ENCODE assay signal across 15 cellular contexts in the genomic region with DNA sequence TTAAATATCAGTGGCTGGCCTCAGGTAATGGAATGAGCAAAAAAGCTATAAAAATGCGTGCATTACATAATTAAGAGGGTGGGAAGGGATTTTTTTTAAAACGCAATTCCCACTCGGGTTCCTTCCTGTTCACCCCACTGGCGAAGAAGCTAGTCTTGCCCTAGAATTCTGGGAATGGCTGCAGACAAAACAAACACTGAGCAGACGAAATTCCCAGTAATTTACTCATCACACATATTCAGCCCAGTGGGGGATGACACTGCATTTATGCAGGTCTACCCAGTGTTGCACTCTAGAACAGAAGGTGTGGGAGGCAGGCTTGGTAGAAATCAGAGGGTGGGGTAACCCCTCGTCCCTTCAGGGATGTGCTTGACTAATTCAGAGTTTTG.
DNase-seq lines count a peak whose midpoint lies in the region; ATAC-seq, FAIRE-seq and TF ChIP-seq lines count a peak whose summit lies in the region.
"Had no signal": no experiment of that assay in that cellular context is flagged by ENCODE, and none has a peak within 500 bp of the region (broad histone marks: within the 10 kb centered on the region; RNA-seq: fewer than 3 reads in every experiment).

No MANE protein-coding gene starts in this region.

- peak overlapping the region; percentile 54 for H3K4me2 ChIP-seq in A549

- FAIRE-seq in A549 (lab: Jason Lieb, UNC), result no peak
- FAIRE-seq: endothelial cell of umbilical vein had no signal

- TF ChIP-seq EP300 in A549 (IDR thresholded peaks at IDR 0.05), result peak; percentile 81 to 88; a peak in 3 of 5 replicates

- H3K36me3 ChIP-seq in HEK293 (ENCODE audit: control insufficient read depth in 2 of 2, insufficient read depth in 1 of 2, low read length in 2 of 2) (no peaks in the 10 kb centered on the region), adipocyte (ENCODE audit: control insufficient read depth, insufficient read depth, low read length, severe bottlenecking) (peaks cover 6% of the 10 kb centered on the region), thyroid gland (peaks cover 0 to 3% of the 10 kb centered on the region in 2 donors)

- H3K4me3 ChIP-seq in A549 (no peak overlapping the region), HEK293 (ENCODE audit: low read depth, low read length) (no peak overlapping the region; the same call in none of the 2 replicates), adipocyte (ENCODE audit: low read length) (peak overlapping the region; percentile 22), thyroid gland (replicated peaks in 1 of 3) (no peak overlapping the region)

- 2% methylated on average over 6 of the region's 6 CpGs for WGBS in A549 (ENCODE audit: missing lambda C conversion rate)
- WGBS in thyroid gland, 2 donors, result 63 to 65% methylated on average over 6 of the region's 6 CpGs

- DNase-seq in A549 (ENCODE audit: low read depth in 1 of 2, low spot score in 1 of 2) (peak; percentile 64 to 96), adipocyte (ENCODE audit: low read depth) (peak; percentile 47), iris pigment epithelial cell (ENCODE audit: low read depth) (peak; percentile 81), NCI-H1092 treated with DMSO at 0.1 percent for 48 hours (lab: John Stamatoyannopoulos, UW) (no peak), GOT3 (lab: John Stamatoyannopoulos, UW) (no peak), thyroid gland (no peak)
- no peak for DNase-seq in NK-92 treated with Interleukin-12 subunit alpha and Interleukin-12 subunit beta, amount 100 ng/mL, for 24 hours (lab: John Stamatoyannopoulos, UW)
- DNase-seq: activated CD4-positive, alpha-beta T cell treated with anti-CD3 and anti-CD28 coated beads for 1 hour; DMS 273 treated with DMSO at 0.1 percent for 48 hours; NCI-H345; stimulated activated naive CD8-positive, alpha-beta T cell treated with anti-CD3 and anti-CD28 coated beads, Interleukin-15, Interleukin-2, amounts not matched to agents 100 U/mL and 50 U/mL, for 24 hours had no signal

- H3K9ac ChIP-seq in adipocyte (ENCODE audit: low read length), result no peak overlapping the region

- POLR2A ChIA-PET in A549 (lab: Yijun Ruan, JAX), result interaction anchor here (2.9 kb wide), 1 partner anchor 40 kb away, joined by 27 read pairs; no protein-coding TSS in a partner anchor
- POLR2A ChIA-PET in HEK293 (lab: Yijun Ruan, JAX), result no interaction called here

- TF ChIP-seq RAD21 in A549 (conservative IDR thresholded peaks at IDR 0.05 in 1 of 2, IDR thresholded peaks at IDR 0.05 in 1 of 2), result peak; percentile 29 to 31

- intact Hi-C loops in thyroid gland (cut with DNase I), result no loop called here

- TF ChIP-seq CTCF in A549 (IDR thresholded peaks at IDR 0.05) (no peak), HEK293 (tag by site-specific recombination; IDR thresholded peaks at IDR 0.05) (no peak), thyroid gland (IDR thresholded peaks at IDR 0.05) (no peak)

- CTCF ChIA-PET in A549 (lab: Yijun Ruan, JAX), result interaction anchor here (1.1 to 1.4 kb wide), 2 partner anchors 32 to 40 kb away, joined by 3 to 4 read pairs; no protein-coding TSS in a partner anchor
- CTCF ChIA-PET in HEK293 (lab: Yijun Ruan, JAX), result no interaction called here

- no peaks in the 10 kb centered on the region for H3K27me3 ChIP-seq in adipocyte (replicated peaks; ENCODE audit: control insufficient read depth, insufficient read depth, low read length)
- H3K27me3 ChIP-seq in thyroid gland, result no peaks in the 10 kb centered on the region

- no peak for TF ChIP-seq POLR2A in A549 (IDR thresholded peaks at IDR 0.05; ENCODE audit: low read length)
- TF ChIP-seq POLR2A in thyroid gland (IDR thresholded peaks at IDR 0.05), result no peak

- peak; percentile 98 to 100 for ATAC-seq in A549
- ATAC-seq: activated naive CD4-positive, alpha-beta T cell treated with anti-CD3 and anti-CD28 coated beads, Interleukin-2, amount 50 U/mL, for 72 hours; natural killer cell treated with Interleukin-12 subunit alpha and Interleukin-12 subunit beta and Interleukin-15 and Interleukin-18, amount 100 ng/mL, for 72 hours; stimulated activated naive CD8-positive, alpha-beta T cell treated with anti-CD3 and anti-CD28 coated beads, Interleukin-15, Interleukin-2, amounts not matched to agents 100 U/mL and 50 U/mL, for 24 hours had no signal

- H3K9me3 ChIP-seq in A549 (peaks cover 21% of the 10 kb centered on the region), HEK293 (ENCODE audit: control insufficient read depth, insufficient read depth, low read depth, low read length) (no peaks in the 10 kb centered on the region; the same call in 1 of the 2 replicates), adipocyte (ENCODE audit: control insufficient read depth, low read length) (no peaks in the 10 kb centered on the region), thyroid gland (no peaks in the 10 kb centered on the region)

- H3K4me1 ChIP-seq in A549, result peaks cover 28% of the 10 kb centered on the region
- no peaks in the 10 kb centered on the region for H3K4me1 ChIP-seq in HEK293 (ENCODE audit: control insufficient read depth, insufficient read depth, low read length)
- H3K4me1 ChIP-seq in adipocyte (ENCODE audit: control insufficient read depth, insufficient read depth, low read length), result peaks cover 12% of the 10 kb centered on the region
- H3K4me1 ChIP-seq in thyroid gland, result no peaks in the 10 kb centered on the region

- peak overlapping the region; percentile 87 to 99 for H3K27ac ChIP-seq in A549
- H3K27ac ChIP-seq in HEK293 (ENCODE audit: extremely low read depth, low read depth, low read length), result no peak overlapping the region
- H3K27ac ChIP-seq in thyroid gland, result no peak overlapping the region

TF ChIP-seq in A549, 52 proteins besides CTCF, POLR2A, EP300 and RAD21 (continues in another document):
- TF ChIP-seq, protein P1, sequence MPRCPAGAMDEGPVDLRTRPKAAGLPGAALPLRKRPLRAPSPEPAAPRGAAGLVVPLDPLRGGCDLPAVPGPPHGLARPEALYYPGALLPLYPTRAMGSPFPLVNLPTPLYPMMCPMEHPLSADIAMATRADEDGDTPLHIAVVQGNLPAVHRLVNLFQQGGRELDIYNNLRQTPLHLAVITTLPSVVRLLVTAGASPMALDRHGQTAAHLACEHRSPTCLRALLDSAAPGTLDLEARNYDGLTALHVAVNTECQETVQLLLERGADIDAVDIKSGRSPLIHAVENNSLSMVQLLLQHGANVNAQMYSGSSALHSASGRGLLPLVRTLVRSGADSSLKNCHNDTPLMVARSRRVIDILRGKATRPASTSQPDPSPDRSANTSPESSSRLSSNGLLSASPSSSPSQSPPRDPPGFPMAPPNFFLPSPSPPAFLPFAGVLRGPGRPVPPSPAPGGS (IDR thresholded peaks at IDR 0.05), result 0 out of 3 replicates have a peak, but pooled peaks have one; percentile 67
- TF ChIP-seq KDM1A (IDR thresholded peaks at IDR 0.05; ENCODE audit: low read depth), result no peak
- TF ChIP-seq NFE2L2 (conservative IDR thresholded peaks at IDR 0.05; ENCODE audit: low read length), result peak; percentile 82
- peak; percentile 50 to 63; a peak in 2 of 4 replicates for TF ChIP-seq CEBPB (IDR thresholded peaks at IDR 0.05)
- TF ChIP-seq FOSL2 (IDR thresholded peaks at IDR 0.05), result 0 out of 2 replicates have a peak, but pooled peaks have one; percentile 27
- TF ChIP-seq FOSL2 (CRISPR knock-in tag; IDR thresholded peaks at IDR 0.05), result peak; percentile 42
- no peak for TF ChIP-seq CBX2 (IDR thresholded peaks at IDR 0.05; ENCODE audit: borderline replicate concordance, low read depth)
- TF ChIP-seq HOXB13 (CRISPR knock-in tag; IDR thresholded peaks at IDR 0.05; ENCODE audit: low read depth), result no peak
- peak; percentile 78 for TF ChIP-seq JUNB (IDR thresholded peaks at IDR 0.05)
- TF ChIP-seq MAFK (IDR thresholded peaks at IDR 0.05; ENCODE audit: partially characterized antibody), result peak; percentile 92
- TF ChIP-seq, protein P2, sequence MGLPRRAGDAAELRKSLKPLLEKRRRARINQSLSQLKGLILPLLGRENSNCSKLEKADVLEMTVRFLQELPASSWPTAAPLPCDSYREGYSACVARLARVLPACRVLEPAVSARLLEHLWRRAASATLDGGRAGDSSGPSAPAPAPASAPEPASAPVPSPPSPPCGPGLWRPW (IDR thresholded peaks at IDR 0.05), result peak; percentile 39; the same call in 1 of the 2 replicates
- TF ChIP-seq GATA3 (IDR thresholded peaks at IDR 0.05; ENCODE audit: borderline replicate concordance), result peak; percentile 78
- TF ChIP-seq JUN (IDR thresholded peaks at IDR 0.05), result peak; percentile 60 to 81; a peak in 4 of 5 replicates

TF ChIP-seq in HEK293, 187 proteins besides CTCF, POLR2A, EP300 and RAD21:
- peak; percentile 6; the same call in 1 of the 2 replicates for TF ChIP-seq GLIS1 (tag by site-specific recombination; IDR thresholded peaks at IDR 0.05)
- TF ChIP-seq GLI2 (tag by site-specific recombination; IDR thresholded peaks at IDR 0.05; ENCODE audit: borderline replicate concordance, low read depth), result no peak

Comparison
In these comparisons a context has a peak if more than half of its experiments do, and no peak if none do; other contexts are left out.
1. DNase-seq: peak in A549 (2 of 2), adipocyte (single experiment) and iris pigment epithelial cell (single experiment); none in NK-92 treated with Interleukin-12 subunit alpha and Interleukin-12 subunit beta, amount 100 ng/mL, for 24 hours (single experiment), NCI-H1092 treated with DMSO at 0.1 percent for 48 hours (single experiment), GOT3 (single experiment) and thyroid gland (0 of 2).
2. H3K27ac ChIP-seq: peak in A549 (2 of 2); none in HEK293 (single experiment) and thyroid gland (0 of 3).